1 cellular context compared by ENCODE assay signal in the genomic region with DNA sequence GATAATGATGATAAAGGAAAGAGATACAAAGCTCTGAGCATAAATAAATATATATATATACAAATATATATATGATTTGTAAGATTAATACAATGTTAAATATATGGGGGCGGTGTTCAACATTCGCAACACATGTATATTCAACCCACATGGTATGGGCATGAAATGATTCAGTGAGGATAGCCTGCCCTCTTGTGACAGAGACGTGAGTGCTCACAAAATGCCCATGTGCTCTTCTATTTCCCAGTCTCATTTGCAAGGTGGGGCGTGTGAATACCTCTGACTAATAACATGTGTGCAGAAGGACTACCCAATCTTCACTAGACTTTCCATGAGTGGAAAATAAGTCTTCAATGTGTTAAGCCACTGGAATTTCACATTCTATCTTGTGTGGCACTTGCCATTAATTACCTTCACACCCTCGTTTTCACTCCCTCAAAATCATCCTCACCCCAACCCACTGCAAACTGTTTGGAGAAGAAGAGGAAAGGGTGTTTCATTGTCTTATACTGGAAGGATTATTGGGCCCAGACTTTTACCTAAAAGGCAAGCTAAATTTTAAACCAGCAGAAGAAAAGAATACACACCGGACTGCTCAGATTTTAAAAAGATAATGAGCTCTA.
A peak's percentile ranks its signal among the peaks of the same experiment; 100 is the strongest.
TF ChIP-seq lines count a peak whose summit lies in the region.

No MANE protein-coding gene starts in this region.

TF ChIP-seq in HepG2, 621 proteins besides CTCF, POLR2A, EP300 and RAD21 (continued from another document):
- TF ChIP-seq, protein P1, sequence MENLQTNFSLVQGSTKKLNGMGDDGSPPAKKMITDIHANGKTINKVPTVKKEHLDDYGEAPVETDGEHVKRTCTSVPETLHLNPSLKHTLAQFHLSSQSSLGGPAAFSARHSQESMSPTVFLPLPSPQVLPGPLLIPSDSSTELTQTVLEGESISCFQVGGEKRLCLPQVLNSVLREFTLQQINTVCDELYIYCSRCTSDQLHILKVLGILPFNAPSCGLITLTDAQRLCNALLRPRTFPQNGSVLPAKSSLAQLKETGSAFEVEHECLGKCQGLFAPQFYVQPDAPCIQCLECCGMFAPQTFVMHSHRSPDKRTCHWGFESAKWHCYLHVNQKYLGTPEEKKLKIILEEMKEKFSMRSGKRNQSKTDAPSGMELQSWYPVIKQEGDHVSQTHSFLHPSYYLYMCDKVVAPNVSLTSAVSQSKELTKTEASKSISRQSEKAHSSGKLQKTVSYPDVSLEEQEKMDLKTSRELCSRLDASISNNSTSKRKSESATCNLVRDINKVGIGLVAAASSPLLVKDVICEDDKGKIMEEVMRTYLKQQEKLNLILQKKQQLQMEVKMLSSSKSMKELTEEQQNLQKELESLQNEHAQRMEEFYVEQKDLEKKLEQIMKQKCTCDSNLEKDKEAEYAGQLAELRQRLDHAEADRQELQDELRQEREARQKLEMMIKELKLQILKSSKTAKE (CRISPR knock-in tag; IDR thresholded peaks at IDR 0.05; ENCODE audit: borderline replicate concordance), result no peak
- TF ChIP-seq CCDC6 (CRISPR knock-in tag; IDR thresholded peaks at IDR 0.05), result no peak
- TF ChIP-seq, protein P2, sequence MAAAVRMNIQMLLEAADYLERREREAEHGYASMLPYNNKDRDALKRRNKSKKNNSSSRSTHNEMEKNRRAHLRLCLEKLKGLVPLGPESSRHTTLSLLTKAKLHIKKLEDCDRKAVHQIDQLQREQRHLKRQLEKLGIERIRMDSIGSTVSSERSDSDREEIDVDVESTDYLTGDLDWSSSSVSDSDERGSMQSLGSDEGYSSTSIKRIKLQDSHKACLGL (CRISPR knock-in tag; IDR thresholded peaks at IDR 0.05), result no peak
- TF ChIP-seq PRPF4 (IDR thresholded peaks at IDR 0.05; ENCODE audit: low read depth, low read length, poor library complexity, severe bottlenecking), result no peak
- TF ChIP-seq EEA1 (CRISPR knock-in tag; IDR thresholded peaks at IDR 0.05; ENCODE audit: borderline replicate concordance), result no peak
- TF ChIP-seq MYC (CRISPR knock-in tag; IDR thresholded peaks at IDR 0.05; ENCODE audit: borderline replicate concordance), result 0 out of 2 replicates have a peak, but pooled peaks have one; percentile 20
- TF ChIP-seq, protein P3, sequence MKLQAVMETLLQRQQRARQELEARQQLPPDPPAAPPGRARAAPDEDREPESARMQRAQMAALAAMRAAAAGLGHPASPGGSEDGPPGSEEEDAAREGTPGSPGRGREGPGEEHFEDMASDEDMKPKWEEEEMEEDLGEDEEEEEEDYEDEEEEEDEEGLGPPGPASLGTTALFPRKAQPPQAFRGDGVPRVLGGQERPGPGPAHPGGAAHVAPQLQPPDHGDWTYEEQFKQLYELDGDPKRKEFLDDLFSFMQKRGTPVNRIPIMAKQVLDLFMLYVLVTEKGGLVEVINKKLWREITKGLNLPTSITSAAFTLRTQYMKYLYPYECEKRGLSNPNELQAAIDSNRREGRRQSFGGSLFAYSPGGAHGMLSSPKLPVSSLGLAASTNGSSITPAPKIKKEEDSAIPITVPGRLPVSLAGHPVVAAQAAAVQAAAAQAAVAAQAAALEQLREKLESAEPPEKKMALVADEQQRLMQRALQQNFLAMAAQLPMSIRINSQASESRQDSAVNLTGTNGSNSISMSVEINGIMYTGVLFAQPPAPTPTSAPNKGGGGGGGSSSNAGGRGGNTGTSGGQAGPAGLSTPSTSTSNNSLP (IDR thresholded peaks at IDR 0.05; ENCODE audit: low read depth, low read length), result 0 out of 2 replicates have a peak, but pooled peaks have one; percentile 35
- TF ChIP-seq, protein P4, sequence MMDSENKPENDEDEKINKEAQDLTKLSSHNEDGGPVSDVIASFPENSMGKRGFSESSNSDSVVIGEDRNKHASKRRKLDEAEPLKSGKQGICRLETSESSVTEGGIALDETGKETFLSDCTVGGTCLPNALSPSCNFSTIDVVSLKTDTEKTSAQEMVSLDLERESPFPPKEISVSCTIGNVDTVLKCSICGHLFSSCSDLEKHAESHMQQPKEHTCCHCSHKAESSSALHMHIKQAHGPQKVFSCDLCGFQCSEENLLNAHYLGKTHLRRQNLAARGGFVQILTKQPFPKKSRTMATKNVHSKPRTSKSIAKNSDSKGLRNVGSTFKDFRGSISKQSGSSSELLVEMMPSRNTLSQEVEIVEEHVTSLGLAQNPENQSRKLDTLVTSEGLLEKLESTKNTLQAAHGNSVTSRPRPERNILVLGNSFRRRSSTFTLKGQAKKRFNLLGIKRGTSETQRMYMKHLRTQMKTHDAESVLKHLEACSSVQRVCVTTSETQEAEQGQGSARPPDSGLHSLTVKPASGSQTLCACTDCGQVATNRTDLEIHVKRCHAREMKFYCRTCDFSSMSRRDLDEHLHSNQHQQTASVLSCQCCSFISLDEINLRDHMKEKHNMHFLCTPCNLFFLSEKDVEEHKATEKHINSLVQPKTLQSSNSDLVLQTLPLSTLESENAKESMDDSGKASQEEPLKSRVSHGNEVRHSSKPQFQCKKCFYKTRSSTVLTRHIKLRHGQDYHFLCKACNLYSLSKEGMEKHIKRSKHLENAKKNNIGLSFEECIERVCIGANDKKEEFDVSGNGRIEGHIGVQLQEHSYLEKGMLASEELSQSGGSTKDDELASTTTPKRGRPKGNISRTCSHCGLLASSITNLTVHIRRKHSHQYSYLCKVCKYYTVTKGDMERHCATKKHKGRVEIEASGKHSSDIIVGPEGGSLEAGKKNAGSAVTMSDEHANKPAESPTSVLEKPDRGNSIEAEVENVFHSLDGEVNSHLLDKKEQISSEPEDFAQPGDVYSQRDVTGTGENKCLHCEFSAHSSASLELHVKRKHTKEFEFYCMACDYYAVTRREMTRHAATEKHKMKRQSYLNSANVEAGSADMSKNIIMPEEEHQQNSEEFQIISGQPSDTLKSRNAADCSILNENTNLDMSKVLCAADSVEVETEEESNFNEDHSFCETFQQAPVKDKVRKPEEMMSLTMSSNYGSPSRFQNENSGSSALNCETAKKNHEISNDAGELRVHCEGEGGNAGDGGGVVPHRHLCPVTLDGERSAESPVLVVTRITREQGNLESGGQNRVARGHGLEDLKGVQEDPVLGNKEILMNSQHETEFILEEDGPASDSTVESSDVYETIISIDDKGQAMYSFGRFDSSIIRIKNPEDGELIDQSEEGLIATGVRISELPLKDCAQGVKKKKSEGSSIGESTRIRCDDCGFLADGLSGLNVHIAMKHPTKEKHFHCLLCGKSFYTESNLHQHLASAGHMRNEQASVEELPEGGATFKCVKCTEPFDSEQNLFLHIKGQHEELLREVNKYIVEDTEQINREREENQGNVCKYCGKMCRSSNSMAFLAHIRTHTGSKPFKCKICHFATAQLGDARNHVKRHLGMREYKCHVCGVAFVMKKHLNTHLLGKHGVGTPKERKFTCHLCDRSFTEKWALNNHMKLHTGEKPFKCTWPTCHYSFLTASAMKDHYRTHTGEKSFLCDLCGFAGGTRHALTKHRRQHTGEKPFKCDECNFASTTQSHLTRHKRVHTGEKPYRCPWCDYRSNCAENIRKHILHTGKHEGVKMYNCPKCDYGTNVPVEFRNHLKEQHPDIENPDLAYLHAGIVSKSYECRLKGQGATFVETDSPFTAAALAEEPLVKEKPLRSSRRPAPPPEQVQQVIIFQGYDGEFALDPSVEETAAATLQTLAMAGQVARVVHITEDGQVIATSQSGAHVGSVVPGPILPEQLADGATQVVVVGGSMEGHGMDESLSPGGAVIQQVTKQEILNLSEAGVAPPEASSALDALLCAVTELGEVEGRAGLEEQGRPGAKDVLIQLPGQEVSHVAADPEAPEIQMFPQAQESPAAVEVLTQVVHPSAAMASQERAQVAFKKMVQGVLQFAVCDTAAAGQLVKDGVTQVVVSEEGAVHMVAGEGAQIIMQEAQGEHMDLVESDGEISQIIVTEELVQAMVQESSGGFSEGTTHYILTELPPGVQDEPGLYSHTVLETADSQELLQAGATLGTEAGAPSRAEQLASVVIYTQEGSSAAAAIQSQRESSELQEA (CRISPR knock-in tag; IDR thresholded peaks at IDR 0.05; ENCODE audit: not compliant biosample characterization), result no peak
- no peak for TF ChIP-seq ZNF781 (CRISPR knock-in tag; IDR thresholded peaks at IDR 0.05; ENCODE audit: borderline replicate concordance, not compliant biosample characterization)
- TF ChIP-seq HOXA7 (CRISPR knock-in tag; IDR thresholded peaks at IDR 0.05), result no peak
- 0 out of 2 replicates have a peak, but pooled peaks have one; percentile 16 for TF ChIP-seq ZMYM4 (CRISPR knock-in tag; IDR thresholded peaks at IDR 0.05)
- peak; percentile 87 for TF ChIP-seq SMC3 (IDR thresholded peaks at IDR 0.05; ENCODE audit: low read length)
- TF ChIP-seq, protein P5, sequence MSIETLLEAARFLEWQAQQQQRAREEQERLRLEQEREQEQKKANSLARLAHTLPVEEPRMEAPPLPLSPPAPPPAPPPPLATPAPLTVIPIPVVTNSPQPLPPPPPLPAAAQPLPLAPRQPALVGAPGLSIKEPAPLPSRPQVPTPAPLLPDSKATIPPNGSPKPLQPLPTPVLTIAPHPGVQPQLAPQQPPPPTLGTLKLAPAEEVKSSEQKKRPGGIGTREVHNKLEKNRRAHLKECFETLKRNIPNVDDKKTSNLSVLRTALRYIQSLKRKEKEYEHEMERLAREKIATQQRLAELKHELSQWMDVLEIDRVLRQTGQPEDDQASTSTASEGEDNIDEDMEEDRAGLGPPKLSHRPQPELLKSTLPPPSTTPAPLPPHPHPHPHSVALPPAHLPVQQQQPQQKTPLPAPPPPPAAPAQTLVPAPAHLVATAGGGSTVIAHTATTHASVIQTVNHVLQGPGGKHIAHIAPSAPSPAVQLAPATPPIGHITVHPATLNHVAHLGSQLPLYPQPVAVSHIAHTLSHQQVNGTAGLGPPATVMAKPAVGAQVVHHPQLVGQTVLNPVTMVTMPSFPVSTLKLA (IDR thresholded peaks at IDR 0.05), result 0 out of 2 replicates have a peak, but pooled peaks have one; percentile 36
- 0 out of 2 replicates have a peak, but pooled peaks have one; percentile 24 for TF ChIP-seq SAP130 (CRISPR knock-in tag; IDR thresholded peaks at IDR 0.05; ENCODE audit: low read depth)
- TF ChIP-seq, protein P6, sequence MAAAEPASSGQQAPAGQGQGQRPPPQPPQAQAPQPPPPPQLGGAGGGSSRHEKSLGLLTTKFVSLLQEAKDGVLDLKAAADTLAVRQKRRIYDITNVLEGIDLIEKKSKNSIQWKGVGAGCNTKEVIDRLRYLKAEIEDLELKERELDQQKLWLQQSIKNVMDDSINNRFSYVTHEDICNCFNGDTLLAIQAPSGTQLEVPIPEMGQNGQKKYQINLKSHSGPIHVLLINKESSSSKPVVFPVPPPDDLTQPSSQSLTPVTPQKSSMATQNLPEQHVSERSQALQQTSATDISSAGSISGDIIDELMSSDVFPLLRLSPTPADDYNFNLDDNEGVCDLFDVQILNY (CRISPR knock-in tag; conservative IDR thresholded peaks at IDR 0.05), result no peak
- TF ChIP-seq, protein P7, sequence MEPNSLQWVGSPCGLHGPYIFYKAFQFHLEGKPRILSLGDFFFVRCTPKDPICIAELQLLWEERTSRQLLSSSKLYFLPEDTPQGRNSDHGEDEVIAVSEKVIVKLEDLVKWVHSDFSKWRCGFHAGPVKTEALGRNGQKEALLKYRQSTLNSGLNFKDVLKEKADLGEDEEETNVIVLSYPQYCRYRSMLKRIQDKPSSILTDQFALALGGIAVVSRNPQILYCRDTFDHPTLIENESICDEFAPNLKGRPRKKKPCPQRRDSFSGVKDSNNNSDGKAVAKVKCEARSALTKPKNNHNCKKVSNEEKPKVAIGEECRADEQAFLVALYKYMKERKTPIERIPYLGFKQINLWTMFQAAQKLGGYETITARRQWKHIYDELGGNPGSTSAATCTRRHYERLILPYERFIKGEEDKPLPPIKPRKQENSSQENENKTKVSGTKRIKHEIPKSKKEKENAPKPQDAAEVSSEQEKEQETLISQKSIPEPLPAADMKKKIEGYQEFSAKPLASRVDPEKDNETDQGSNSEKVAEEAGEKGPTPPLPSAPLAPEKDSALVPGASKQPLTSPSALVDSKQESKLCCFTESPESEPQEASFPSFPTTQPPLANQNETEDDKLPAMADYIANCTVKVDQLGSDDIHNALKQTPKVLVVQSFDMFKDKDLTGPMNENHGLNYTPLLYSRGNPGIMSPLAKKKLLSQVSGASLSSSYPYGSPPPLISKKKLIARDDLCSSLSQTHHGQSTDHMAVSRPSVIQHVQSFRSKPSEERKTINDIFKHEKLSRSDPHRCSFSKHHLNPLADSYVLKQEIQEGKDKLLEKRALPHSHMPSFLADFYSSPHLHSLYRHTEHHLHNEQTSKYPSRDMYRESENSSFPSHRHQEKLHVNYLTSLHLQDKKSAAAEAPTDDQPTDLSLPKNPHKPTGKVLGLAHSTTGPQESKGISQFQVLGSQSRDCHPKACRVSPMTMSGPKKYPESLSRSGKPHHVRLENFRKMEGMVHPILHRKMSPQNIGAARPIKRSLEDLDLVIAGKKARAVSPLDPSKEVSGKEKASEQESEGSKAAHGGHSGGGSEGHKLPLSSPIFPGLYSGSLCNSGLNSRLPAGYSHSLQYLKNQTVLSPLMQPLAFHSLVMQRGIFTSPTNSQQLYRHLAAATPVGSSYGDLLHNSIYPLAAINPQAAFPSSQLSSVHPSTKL (CRISPR knock-in tag; IDR thresholded peaks at IDR 0.05), result 0 out of 2 replicates have a peak, but pooled peaks have one; percentile 30
- TF ChIP-seq MYNN (CRISPR knock-in tag; IDR thresholded peaks at IDR 0.05; ENCODE audit: low read depth), result no peak
- peak; percentile 59 for TF ChIP-seq TEAD3 (CRISPR knock-in tag; optimal IDR thresholded peaks at IDR 0.05; ENCODE audit: borderline replicate concordance)
- TF ChIP-seq STAG1 (CRISPR knock-in tag; IDR thresholded peaks at IDR 0.05), result peak; percentile 89
- no peak for TF ChIP-seq ZNF552 (CRISPR knock-in tag; IDR thresholded peaks at IDR 0.05; ENCODE audit: borderline replicate concordance)
- TF ChIP-seq NR2F2 (IDR thresholded peaks at IDR 0.05; ENCODE audit: borderline replicate concordance, low read depth), result no peak
- TF ChIP-seq, protein P8, sequence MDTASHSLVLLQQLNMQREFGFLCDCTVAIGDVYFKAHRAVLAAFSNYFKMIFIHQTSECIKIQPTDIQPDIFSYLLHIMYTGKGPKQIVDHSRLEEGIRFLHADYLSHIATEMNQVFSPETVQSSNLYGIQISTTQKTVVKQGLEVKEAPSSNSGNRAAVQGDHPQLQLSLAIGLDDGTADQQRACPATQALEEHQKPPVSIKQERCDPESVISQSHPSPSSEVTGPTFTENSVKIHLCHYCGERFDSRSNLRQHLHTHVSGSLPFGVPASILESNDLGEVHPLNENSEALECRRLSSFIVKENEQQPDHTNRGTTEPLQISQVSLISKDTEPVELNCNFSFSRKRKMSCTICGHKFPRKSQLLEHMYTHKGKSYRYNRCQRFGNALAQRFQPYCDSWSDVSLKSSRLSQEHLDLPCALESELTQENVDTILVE (CRISPR knock-in tag; IDR thresholded peaks at IDR 0.05), result 0 out of 2 replicates have a peak, but pooled peaks have one; percentile 28
- peak; percentile 13; the same call in 1 of the 2 replicates for TF ChIP-seq SALL1 (CRISPR knock-in tag; IDR thresholded peaks at IDR 0.05)
- no peak for TF ChIP-seq KDM6A (CRISPR knock-in tag; IDR thresholded peaks at IDR 0.05; ENCODE audit: low read depth)
- 0 out of 2 replicates have a peak, but pooled peaks have one; percentile 23 for TF ChIP-seq YEATS2 (CRISPR knock-in tag; IDR thresholded peaks at IDR 0.05; ENCODE audit: borderline replicate concordance)
